Comparison of ENCODE assay signal across 12 cellular contexts in the genomic region with DNA sequence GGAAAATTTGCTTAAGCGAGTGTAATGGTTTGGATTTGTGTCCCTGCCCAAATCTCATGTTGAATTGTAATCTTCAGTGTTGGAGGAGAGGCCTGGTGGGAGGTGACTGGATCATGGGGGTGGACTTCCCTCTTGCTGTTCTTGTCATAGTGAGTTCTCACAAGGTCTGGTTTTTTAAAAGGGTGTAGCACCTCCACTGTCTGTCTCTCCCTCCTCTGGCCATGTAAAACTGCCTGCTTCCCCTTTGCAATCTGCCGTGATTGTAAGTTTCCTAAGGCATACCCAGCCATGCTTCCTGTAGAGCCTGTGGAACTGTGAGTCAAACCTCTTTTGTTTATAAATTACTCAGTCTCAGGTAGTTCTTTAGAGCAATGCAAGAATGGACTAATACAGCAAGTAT. TPM values are rescaled to one million over a fixed set of nuclear protein-coding genes. Genes with fewer than 3 reads are reported as not detected.
DNase-seq lines count a peak whose midpoint lies in the region; ATAC-seq, FAIRE-seq and TF ChIP-seq lines count a peak whose summit lies in the region.
"Had no signal": no experiment of that assay in that cellular context is flagged by ENCODE, and none has a peak within 500 bp of the region (broad histone marks: within the 10 kb centered on the region; RNA-seq: fewer than 3 reads in every experiment).

No MANE protein-coding gene starts in this region.

- intact Hi-C loops in CD4-positive, alpha-beta memory T cell (cut with micrococcal nuclease), result no loop called here
- intact Hi-C loops in aorta (cut with DNase I), result no loop called here

- H3K27me3 Mint-ChIP-seq in CD4-positive, alpha-beta memory T cell, result no peaks in the 10 kb centered on the region

- no peak for TF ChIP-seq POLR2A in GM12892 (IDR thresholded peaks at IDR 0.05; ENCODE audit: low read depth, low read length)

- no peaks in the 10 kb centered on the region for H3K27me3 ChIP-seq in CD4-positive, alpha-beta memory T cell (ENCODE audit: insufficient read depth, low read length)
- no peaks in the 10 kb centered on the region for H3K27me3 ChIP-seq in aorta (ENCODE audit: control insufficient read depth in 1 of 2, insufficient read depth in 2 of 2, low read length in 1 of 2)

- peaks cover 43 to 80% (median 61%) of the 10 kb centered on the region in 4 donors for H3K4me1 Mint-ChIP-seq in CD4-positive, alpha-beta memory T cell

- whole genome bisulfite sequencing in aorta, 2 donors, result 84 to 88% methylated on average over 2 of the region's 2 CpGs

- CTCF ChIA-PET in CD4-positive, alpha-beta memory T cell (lab: Charles Lee; ENCODE audit: partially characterized antibody), result no interaction called here

- no peak overlapping the region for H3K27ac ChIP-seq in CD4-positive, alpha-beta memory T cell (ENCODE audit: low read depth, low read length)
- no peak overlapping the region for H3K27ac ChIP-seq in aorta (ENCODE audit: low read depth in 1 of 2, low read length in 2 of 2)

- H3K9me3 ChIP-seq in CD4-positive, alpha-beta memory T cell (ENCODE audit: control insufficient read depth in 1 of 2, low read length in 2 of 2), result no peaks in the 10 kb centered on the region
- no peaks in the 10 kb centered on the region for H3K9me3 ChIP-seq in aorta (ENCODE audit: control insufficient read depth, low read length)
- H3K9me3 ChIP-seq: mucosa of descending colon had no signal

- FAIRE-seq in GM12892 (lab: Jason Lieb, UNC), result no peak

- no peak overlapping the region for H3K4me3 ChIP-seq in CD4-positive, alpha-beta memory T cell (ENCODE audit: low read length in 2 of 2)
- H3K4me3 ChIP-seq in aorta (ENCODE audit: low read length in 2 of 2), result no peak overlapping the region
- H3K4me3 ChIP-seq: mucosa of descending colon had no signal

- ATAC-seq in GM19351 (IDR thresholded peaks at IDR 0.05; ENCODE audit: unreplicated experiment) (peak; percentile 58), aorta (ENCODE audit: low FRiP score) (no peak)
- ATAC-seq: mucosa of descending colon had no signal

- peaks cover 74% of the 10 kb centered on the region for H3K4me1 ChIP-seq in CD4-positive, alpha-beta memory T cell (ENCODE audit: insufficient read depth, low read length)
- peaks cover 1 to 11% of the 10 kb centered on the region in 2 donors for H3K4me1 ChIP-seq in aorta (ENCODE audit: control insufficient read depth in 1 of 2, insufficient read depth in 2 of 2, low read length in 2 of 2)

- DNase-seq in CD4-positive, alpha-beta memory T cell, result no peak
- DNase-seq in amniotic epithelial cell (ENCODE audit: low read depth) (peak; percentile 60), kidney glomerular epithelial cell (lab: John Stamatoyannopoulos, UW) (peak; percentile 27), NCI-H1092 (lab: John Stamatoyannopoulos, UW) (no peak), aorta (no peak), GM12892 (ENCODE audit: insufficient read length) (no peak)
- DNase-seq in activated CD8-positive, alpha-beta memory T cell treated with anti-CD3 and anti-CD28 coated beads, Interleukin-2, amount 50 U/mL, for 48 hours, result no peak
- DNase-seq: H7; mucosa of descending colon; NCI-H2029; NK-92 treated with Interleukin-12 subunit alpha and Interleukin-12 subunit beta, amount 100 ng/mL, for 24 hours had no signal

- POLR2A ChIA-PET in CD4-positive, alpha-beta memory T cell (lab: Charles Lee; ENCODE audit: partially characterized antibody), result no interaction called here

- peaks cover 26 to 41% of the 10 kb centered on the region in 2 donors for H3K36me3 Mint-ChIP-seq in CD4-positive, alpha-beta memory T cell

- H3K36me3 ChIP-seq in CD4-positive, alpha-beta memory T cell (ENCODE audit: insufficient read depth, low read length), result no peaks in the 10 kb centered on the region
- H3K36me3 ChIP-seq in aorta (ENCODE audit: control insufficient read depth in 1 of 2, insufficient read depth in 2 of 2, low read length in 1 of 2), result no peaks in the 10 kb centered on the region

- H3K27ac Mint-ChIP-seq in CD4-positive, alpha-beta memory T cell, result peak overlapping the region in 6 of 7 donors; percentile 5 to 61 (median 36)

- peak overlapping the region in 5 of 8 donors; percentile 1 to 48 (median 17) for H3K4me3 Mint-ChIP-seq in CD4-positive, alpha-beta memory T cell

- no peaks in the 10 kb centered on the region for H3K9me3 Mint-ChIP-seq in CD4-positive, alpha-beta memory T cell

RNA-seq across cellular contexts. Expression of a gene that starts 6.6 kb away (rescaled TPM):
- total RNA-seq in CD4-positive, alpha-beta memory T cell, result 10 to 100 TPM; 46.1 to 51.9 TPM
- 10 to 100 TPM; 13.9 to 28.9 TPM for polyA plus RNA-seq in CD4-positive, alpha-beta memory T cell
- 10 to 100 TPM; 35.4 to 57.9 TPM for total RNA-seq in aorta
- polyA plus RNA-seq in aorta, result 10 to 100 TPM; 14.9 to 23.1 TPM
- 22.3 TPM for polyA plus RNA-seq in GM12892 (2012; ENCODE audit: missing spikeins)

RNA-seq across cellular contexts. Expression of a gene that starts 19.6 kb away (rescaled TPM):
- total RNA-seq in CD4-positive, alpha-beta memory T cell, result under 1 TPM; 0.11 to 0.20 TPM
- under 1 TPM in 1 of 2 donors, not detected in 1; 0.24 TPM for polyA plus RNA-seq in CD4-positive, alpha-beta memory T cell
- total RNA-seq in aorta, result 1 to 10 TPM; 3.7 to 4.2 TPM
- 1 to 10 TPM in 1 of 2 donors, under 1 TPM in 1; 0.26 to 2.3 TPM for polyA plus RNA-seq in aorta
- polyA plus RNA-seq in GM12892 (2012; ENCODE audit: missing spikeins), result 0.61 TPM

Comparison
In these comparisons a context has a peak if more than half of its experiments do, and no peak if none do; other contexts are left out.
1. DNase-seq: peak in amniotic epithelial cell (single experiment) and kidney glomerular epithelial cell (single experiment); none in CD4-positive, alpha-beta memory T cell (0 of 5), NCI-H1092 (single experiment), activated CD8-positive, alpha-beta memory T cell treated with anti-CD3 and anti-CD28 coated beads, Interleukin-2, amount 50 U/mL, for 48 hours (single experiment), aorta (0 of 2) and GM12892 (single experiment).